Comparison of ENCODE assay signal across 19 cellular contexts in the genomic region with DNA sequence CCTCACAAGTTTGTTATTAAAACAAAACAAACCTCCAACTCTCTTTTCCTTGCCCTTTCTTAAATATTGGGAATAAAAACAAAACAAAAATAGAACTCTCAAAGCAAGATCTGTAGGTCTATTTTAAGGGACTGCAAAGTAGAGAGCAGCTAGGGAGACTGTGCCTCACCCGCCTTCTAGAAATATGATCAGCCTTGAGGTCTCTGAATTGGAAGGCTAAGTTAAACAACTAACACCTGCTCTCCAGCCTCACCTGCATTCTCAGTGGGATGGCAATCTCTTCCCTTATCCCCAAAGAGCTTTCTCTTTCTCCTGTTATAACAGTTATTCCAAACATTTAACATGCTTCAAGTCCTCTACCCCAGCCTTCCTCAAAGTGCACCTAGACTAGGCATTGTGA.
"Had no signal": no experiment of that assay in that cellular context is flagged by ENCODE, and none has a peak within 500 bp of the region (broad histone marks: within the 10 kb centered on the region; RNA-seq: fewer than 3 reads in every experiment).

No MANE protein-coding gene starts in this region.

- H3K4me3 ChIP-seq: gastrocnemius medialis, left ventricle myocardium inferior, right atrium auricular region, tibial nerve had no signal

- ATAC-seq: activated CD8-positive, alpha-beta T cell treated with anti-CD3 and anti-CD28 coated beads, Interleukin-2, amount 10 ng/mL, durations not matched to agents 7 days and 5 days; esophagus mucosa had no signal

- FAIRE-seq: urothelium cell line had no signal

- H3K4me1 ChIP-seq: gastrocnemius medialis, right atrium auricular region, tibial nerve had no signal

- H3K27me3 ChIP-seq: brain microvascular endothelial cell, gastrocnemius medialis, right atrium auricular region, tibial nerve had no signal

- H3K36me3 ChIP-seq: brain microvascular endothelial cell, gastrocnemius medialis, left ventricle myocardium inferior, right atrium auricular region, tibial nerve had no signal

- DNase-seq: activated CD4-positive, alpha-beta T cell treated with anti-CD3 and anti-CD28 coated beads, Interleukin-2, amount 10 ng/mL, durations not matched to agents 24 days and 14 days; activated CD8-positive, alpha-beta T cell treated with anti-CD3 and anti-CD28 coated beads, Interleukin-2, amount 10 ng/mL, durations not matched to agents 7 days and 5 days; activated naive CD4-positive, alpha-beta T cell treated with anti-CD3 and anti-CD28 coated beads for 36 hours; activated T-cell treated with anti-CD3 and anti-CD28 coated beads, Interleukin-2, amount 50 U/mL, for 24 hours; brain microvascular endothelial cell; effector CD8-positive, alpha-beta T cell; gastrocnemius medialis; head of caudate nucleus; kidney glomerular epithelial cell; left ventricle myocardium inferior; occipital lobe; posterior cingulate gyrus; stimulated activated CD4-positive, alpha-beta T cell treated with anti-CD3 and anti-CD28 coated beads, Interleukin-2, amount 100 ng/mL, for 24 hours; stimulated activated naive CD4-positive, alpha-beta T cell treated with Interleukin-2 at 50 U/mL for 16 hours; T-helper 9 cell had no signal

- H3K27ac ChIP-seq: brain microvascular endothelial cell, left ventricle myocardium inferior, right atrium auricular region, tibial nerve had no signal

- H3K9me3 ChIP-seq: gastrocnemius medialis, right atrium auricular region had no signal
